ENCODE assay signal across 28 cellular contexts in genomic region chr22:48528221-48528915, GRCh38.
DNase-seq lines count a peak whose midpoint lies in the region; ATAC-seq and TF ChIP-seq lines count a peak whose summit lies in the region.
"Had no signal": no experiment of that assay in that cellular context is flagged by ENCODE, and none has a peak within 500 bp of the region (broad histone marks: within the 10 kb centered on the region; RNA-seq: fewer than 3 reads in every experiment).

No MANE protein-coding gene starts in this region.

- H3K36me3 Mint-ChIP-seq in type B pancreatic cell: no peaks in the 10 kb centered on the region
- H3K36me3 Mint-ChIP-seq: activated naive CD8-positive, alpha-beta T cell; CD8-positive, alpha-beta memory T cell; T-cell had no signal

- H3K27me3 Mint-ChIP-seq in type B pancreatic cell: no peaks in the 10 kb centered on the region
- H3K27me3 Mint-ChIP-seq: activated naive CD8-positive, alpha-beta T cell; activated T-cell treated with anti-CD3 and anti-CD28 coated beads, Interleukin-2, amount 50 U/mL, for 24 hours; CD8-positive, alpha-beta memory T cell had no signal

- peaks cover 3% of the 10 kb centered on the region for H3K4me1 Mint-ChIP-seq in type B pancreatic cell (ENCODE audit: unreplicated experiment)
- H3K4me1 Mint-ChIP-seq: CD8-positive, alpha-beta memory T cell; T-cell had no signal

- H3K27ac Mint-ChIP-seq in type B pancreatic cell: peak overlapping the region; percentile 42
- H3K27ac Mint-ChIP-seq: activated naive CD8-positive, alpha-beta T cell; activated T-cell treated with anti-CD3 and anti-CD28 coated beads, Interleukin-2, amount 50 U/mL, for 24 hours; CD8-positive, alpha-beta memory T cell; nephron progenitor cell; T-cell had no signal

- no peak overlapping the region for H3K4me3 Mint-ChIP-seq in type B pancreatic cell
- H3K4me3 Mint-ChIP-seq: activated naive CD8-positive, alpha-beta T cell; activated T-cell treated with anti-CD3 and anti-CD28 coated beads, Interleukin-2, amount 50 U/mL, for 24 hours; CD8-positive, alpha-beta memory T cell; nephron progenitor cell; T-cell had no signal

- peak; percentile 61 for DNase-seq in DMS79 treated with DMSO at 0.1 percent for 48 hours (lab: John Stamatoyannopoulos, UW)
- peak; percentile 69 for DNase-seq in NCI-H345 (lab: John Stamatoyannopoulos, UW)
- DNase-seq in type B pancreatic cell (ENCODE audit: extremely low spot score, unreplicated experiment): no peak
- DNase-seq in omental fat pad (ENCODE audit: low spot score): no peak
- no peak for DNase-seq in UCSD-AML1 (lab: John Stamatoyannopoulos, UW; ENCODE audit: unreplicated experiment)
- DNase-seq: activated CD4-positive, alpha-beta T cell treated with anti-CD3 and anti-CD28 coated beads, Interleukin-2, amount 50 U/mL, for 1 hour; activated CD4-positive, CD25-positive, alpha-beta regulatory T cell; activated effector memory CD4-positive, alpha-beta T cell treated with anti-CD3 and anti-CD28 coated beads, Interleukin-2, amount 50 U/mL, for 16 hours; activated T-cell treated with anti-CD3 and anti-CD28 coated beads, Interleukin-2, amount 50 U/mL, for 24 hours; CD8-positive, alpha-beta memory T cell; gastrocnemius medialis; GF-D8; Kasumi-1; kidney glomerular epithelial cell; mammary epithelial cell; NCI-H1694 treated with DMSO at 0.1 percent for 48 hours; NCI-H226; nephron progenitor cell; small intestine; stimulated activated naive CD4-positive, alpha-beta T cell treated with Interleukin-2 at 50 U/mL for 16 hours; T-cell had no signal

- H3K9me3 Mint-ChIP-seq in type B pancreatic cell: no peaks in the 10 kb centered on the region
- H3K9me3 Mint-ChIP-seq: activated T-cell treated with anti-CD3 and anti-CD28 coated beads, Interleukin-2, amount 50 U/mL, for 24 hours; CD8-positive, alpha-beta memory T cell; nephron progenitor cell; T-cell had no signal

- ATAC-seq in omental fat pad (ENCODE audit: low FRiP score) (no peak), HG03571 (IDR thresholded peaks at IDR 0.05; ENCODE audit: unreplicated experiment) (no peak)
- ATAC-seq: gastrocnemius medialis, T-cell had no signal

- 0 out of 2 replicates have a peak overlapping the region, but pooled peaks have one; percentile 9 for H3K27ac ChIP-seq in VCaP
- H3K27ac ChIP-seq: gastrocnemius medialis, parathyroid adenoma, right atrium auricular region, thoracic aorta, vagina had no signal

- no peak for TF ChIP-seq CTCF in VCaP (conservative IDR thresholded peaks at IDR 0.05)
- no peak for TF ChIP-seq CTCF in type B pancreatic cell (conservative IDR thresholded peaks at IDR 0.05)
- no peak for TF ChIP-seq CTCF in omental fat pad (IDR thresholded peaks at IDR 0.05)

Comparison
In these comparisons a context has a peak if more than half of its experiments do, and no peak if none do; other contexts are left out.
1. DNase-seq: peak in DMS79 treated with DMSO at 0.1 percent for 48 hours (single experiment) and NCI-H345 (single experiment); none in type B pancreatic cell (single experiment), omental fat pad (single experiment) and UCSD-AML1 (single experiment).